In the genomic region with DNA sequence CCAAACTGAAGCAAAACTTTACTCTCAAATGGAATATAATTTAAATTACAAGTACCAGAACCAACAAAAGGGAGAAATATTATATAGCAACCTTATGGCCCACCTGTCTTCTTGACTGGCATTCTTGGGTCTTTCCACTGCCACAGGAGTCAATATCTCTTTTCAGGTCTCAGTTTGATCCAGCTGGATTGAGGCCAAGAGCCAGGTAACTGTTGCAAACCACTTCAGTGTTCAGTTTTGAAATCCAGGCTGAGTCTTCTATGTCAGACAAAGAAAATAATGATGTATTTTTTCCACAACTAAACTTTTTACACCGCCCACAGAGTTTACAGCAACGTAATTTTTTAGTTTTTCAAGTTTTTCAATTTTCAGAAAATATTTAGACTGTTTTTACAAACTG, we compare ENCODE assay signal across 8 cellular contexts. TPM values are rescaled to one million over a fixed set of nuclear protein-coding genes. Genes with fewer than 3 reads are reported as not detected.
DNase-seq lines count a peak whose midpoint lies in the region; ATAC-seq and TF ChIP-seq lines count a peak whose summit lies in the region.

No MANE protein-coding gene starts in this region.

- H3K4me1 ChIP-seq in prostate gland (replicated peaks), result no peaks in the 10 kb centered on the region

- H3K27me3 ChIP-seq in prostate gland (replicated peaks; ENCODE audit: insufficient read depth), result no peaks in the 10 kb centered on the region

- no peak overlapping the region for H3K27ac ChIP-seq in prostate gland

- TF ChIP-seq POLR2A in prostate gland (IDR thresholded peaks at IDR 0.05), result no peak

- no peaks in the 10 kb centered on the region for H3K36me3 ChIP-seq in prostate gland

- no peaks in the 10 kb centered on the region for H3K9me3 ChIP-seq in prostate gland

- WGBS in prostate gland, result 51% methylated on average over 2 of the region's 2 CpGs

- TF ChIP-seq CTCF in epithelial cell of proximal tubule (conservative IDR thresholded peaks at IDR 0.05; ENCODE audit: low read depth, low read length), result no peak
- TF ChIP-seq CTCF in prostate gland (IDR thresholded peaks at IDR 0.05), result no peak

- DNase-seq in NCI-H1092 treated with DMSO at 0.1 percent for 48 hours (lab: John Stamatoyannopoulos, UW) (peak; percentile 22), NCI-H1092 (lab: John Stamatoyannopoulos, UW) (no peak), NCI-H510A treated with DMSO at 0.1 percent for 48 hours (lab: John Stamatoyannopoulos, UW) (peak; percentile 10), epithelial cell of proximal tubule (ENCODE audit: low read depth) (no peak), prostate gland (ENCODE audit: low spot score) (peak; percentile 10), HPDE6-E6E7 (ENCODE audit: extremely low spot score) (no peak), NK-92 (lab: John Stamatoyannopoulos, UW; ENCODE audit: unreplicated experiment) (no peak)

- no peak for ATAC-seq in GM21360 (IDR thresholded peaks at IDR 0.05; ENCODE audit: unreplicated experiment)

- intact Hi-C loops in prostate gland (cut with DNase I), result loop anchor here (5.0 kb wide), 1 partner anchor 61 kb away; the partner anchor contains the start of gene CCDC89

- peak overlapping the region; percentile 85 for H3K4me3 ChIP-seq in epithelial cell of proximal tubule (ENCODE audit: low read depth, low read length)
- peak overlapping the region in 1 of 2 donors; percentile 59 for H3K4me3 ChIP-seq in prostate gland

RNA-seq across cellular contexts. Expression of gene DLG2, which starts 0.6 kb away (rescaled TPM):
- total RNA-seq in epithelial cell of proximal tubule, result 0.17 and 0.58 TPM in 2 replicates
- 10 to 100 TPM in 1 of 2 donors, 1 to 10 TPM in 1; 9.8 to 16.2 TPM for total RNA-seq in prostate gland

RNA-seq across cellular contexts. Expression of gene TMEM126B, which starts 1.9 kb away (rescaled TPM):
- total RNA-seq in epithelial cell of proximal tubule, result 68.8 and 86.8 TPM in 2 replicates
- 10 to 100 TPM; 30.0 to 38.3 TPM for total RNA-seq in prostate gland

RNA-seq across cellular contexts. Expression of gene TMEM126A, which starts 21.3 kb away (rescaled TPM):
- total RNA-seq in epithelial cell of proximal tubule, result 24.3 and 24.6 TPM in 2 replicates
- 10 to 100 TPM; 13.6 to 24.4 TPM for total RNA-seq in prostate gland

RNA-seq across cellular contexts. Expression of gene CREBZF, which starts 38.4 kb away (rescaled TPM):
- total RNA-seq in epithelial cell of proximal tubule, result 20.6 and 24.7 TPM in 2 replicates
- total RNA-seq in prostate gland, result 10 to 100 TPM; 50.2 to 89.5 TPM

RNA-seq across cellular contexts. Expression of gene CCDC89, which starts 59.5 kb away (rescaled TPM):
- total RNA-seq in epithelial cell of proximal tubule (0.51 TPM in 1 of 2 replicates, not detected in the other), prostate gland (1 to 10 TPM; 1.4 to 3.6 TPM)

Comparison
In these comparisons a context has a peak if more than half of its experiments do, and no peak if none do; other contexts are left out.
1. DNase-seq: peak in NCI-H1092 treated with DMSO at 0.1 percent for 48 hours (single experiment), NCI-H510A treated with DMSO at 0.1 percent for 48 hours (single experiment) and prostate gland (single experiment); none in NCI-H1092 (single experiment), epithelial cell of proximal tubule (single experiment), HPDE6-E6E7 (single experiment) and NK-92 (single experiment).